In the genomic region with DNA sequence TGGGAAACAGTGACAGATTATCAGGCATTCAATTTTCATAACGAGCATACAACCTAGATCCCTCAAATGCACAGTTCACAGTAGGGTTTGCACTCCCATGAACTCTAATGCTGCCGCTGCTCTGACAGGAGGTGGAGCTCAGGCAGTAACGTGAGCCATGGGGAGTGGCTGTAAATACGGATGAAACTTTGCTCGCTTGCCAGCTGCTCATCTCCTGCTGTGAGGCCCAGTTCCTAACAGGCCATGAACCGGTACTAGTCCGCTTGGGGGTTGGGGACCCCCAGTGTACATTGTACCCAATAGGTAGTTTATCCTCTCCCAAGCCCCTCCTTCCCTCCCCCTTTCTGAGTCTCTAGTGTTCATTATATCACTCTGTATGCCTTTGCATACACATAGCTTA, we compare ENCODE assay signal across 12 cellular contexts.
DNase-seq lines count a peak whose midpoint lies in the region; ATAC-seq and TF ChIP-seq lines count a peak whose summit lies in the region.
"Had no signal": no experiment of that assay in that cellular context is flagged by ENCODE, and none has a peak within 500 bp of the region (broad histone marks: within the 10 kb centered on the region; RNA-seq: fewer than 3 reads in every experiment).

No MANE protein-coding gene starts in this region.

- H4K8ac ChIP-seq in neuronal stem cell (ENCODE audit: low read depth, low read length), result no peak overlapping the region

- no peaks in the 10 kb centered on the region for H3K9me3 ChIP-seq in HUES6 (ENCODE audit: control insufficient read depth, insufficient read depth, low read depth, low read length)
- H3K9me3 ChIP-seq in neuronal stem cell (replicated peaks in 1 of 2; ENCODE audit: control insufficient read depth in 2 of 2, insufficient read depth in 1 of 2, low read depth in 1 of 2, low read length in 2 of 2), result no peaks in the 10 kb centered on the region
- H3K9me3 ChIP-seq: pancreas had no signal

- H2BK120ac ChIP-seq in neuronal stem cell (ENCODE audit: low read depth, low read length), result no peak overlapping the region

- H3K4me2 ChIP-seq in neuronal stem cell (ENCODE audit: insufficient read depth, low read length, poor library complexity, severe bottlenecking), result no peak overlapping the region

- no peaks in the 10 kb centered on the region for H3K27me3 ChIP-seq in HUES6 (ENCODE audit: control insufficient read depth, insufficient read depth, low read length)
- no peaks in the 10 kb centered on the region for H3K27me3 ChIP-seq in neuronal stem cell (ENCODE audit: control insufficient read depth in 3 of 3, insufficient read depth in 3 of 3, low read depth in 1 of 3, low read length in 3 of 3)
- H3K27me3 ChIP-seq: pancreas had no signal

- no peak overlapping the region for H2BK12ac ChIP-seq in neuronal stem cell (ENCODE audit: low read length)

- no peak for ATAC-seq in HG02973 (IDR thresholded peaks at IDR 0.05; ENCODE audit: unreplicated experiment)
- ATAC-seq: pancreas had no signal

- H3K36me3 ChIP-seq in HUES6 (ENCODE audit: control insufficient read depth, insufficient read depth, low read length) (no peaks in the 10 kb centered on the region), neuronal stem cell (replicated peaks in 1 of 2; ENCODE audit: control insufficient read depth in 2 of 2, insufficient read depth in 2 of 2, low read length in 2 of 2) (no peaks in the 10 kb centered on the region)
- H3K36me3 ChIP-seq: pancreas had no signal

- WGBS in neuronal stem cell (ENCODE audit: extremely low coverage in 2 of 2, insufficient read length in 2 of 2, insufficient replicate concordance in 1 of 2), 2 donors, result no CpG with 5 or more reads among the region's 7 CpGs

- no peak overlapping the region for H3K27ac ChIP-seq in HUES6 (ENCODE audit: low read depth, low read length)
- H3K27ac ChIP-seq in neuronal stem cell (replicated peaks; ENCODE audit: low read length), result no peak overlapping the region
- H3K27ac ChIP-seq: pancreas had no signal

- no peak overlapping the region for H3K4ac ChIP-seq in neuronal stem cell (ENCODE audit: low read length)

- H3K23ac ChIP-seq in neuronal stem cell (ENCODE audit: low read depth, low read length, poor library complexity), result no peak overlapping the region

- no peaks in the 10 kb centered on the region for H3K79me1 ChIP-seq in neuronal stem cell (ENCODE audit: low read depth, low read length)

- no peak overlapping the region for H2BK15ac ChIP-seq in neuronal stem cell (ENCODE audit: low read length)

- peak overlapping the region; percentile 51 for H2AFZ ChIP-seq in neuronal stem cell (ENCODE audit: low read length)

- no peak overlapping the region for H3K14ac ChIP-seq in neuronal stem cell (ENCODE audit: low read length)

- H4K91ac ChIP-seq in neuronal stem cell (ENCODE audit: low read depth, low read length, poor library complexity), result no peak overlapping the region

- H2BK5ac ChIP-seq in neuronal stem cell (ENCODE audit: low read length), result no peak overlapping the region

- H3K4me3 ChIP-seq in HUES6 (ENCODE audit: low read depth, low read length) (peak overlapping the region; percentile 39; the same call in 1 of the 2 replicates), epithelial cell of esophagus (ENCODE audit: low read length) (no peak overlapping the region), neuronal stem cell (ENCODE audit: low read length in 2 of 2) (no peak overlapping the region)
- H3K4me3 ChIP-seq: pancreas had no signal

- peak; percentile 97 for DNase-seq in NCI-H510A treated with DMSO at 0.1 percent for 48 hours (lab: John Stamatoyannopoulos, UW)
- peak; percentile 29 for DNase-seq in epithelial cell of esophagus (ENCODE audit: low read depth)
- DNase-seq in neuronal stem cell (ENCODE audit: low spot score), result peak; percentile 17
- no peak for DNase-seq in effector CD4-positive, alpha-beta T cell
- DNase-seq in activated naive CD4-positive, alpha-beta T cell (lab: John Stamatoyannopoulos, UW), result no peak
- no peak for DNase-seq in dermis blood vessel endothelial cell
- DNase-seq: activated CD8-positive, alpha-beta memory T cell treated with anti-CD3 and anti-CD28 coated beads, Interleukin-2, amount 50 U/mL, for 48 hours; aorta; pancreas; T1000 had no signal

- H3K9ac ChIP-seq in HUES6 (ENCODE audit: low read length), result no peak overlapping the region
- no peak overlapping the region for H3K9ac ChIP-seq in neuronal stem cell (ENCODE audit: low read depth, low read length, poor library complexity)

- H3K4me1 ChIP-seq in HUES6 (ENCODE audit: control insufficient read depth, insufficient read depth, low read length), result peaks cover 8% of the 10 kb centered on the region
- peaks cover 3 to 4% of the 10 kb centered on the region in 2 donors for H3K4me1 ChIP-seq in neuronal stem cell (ENCODE audit: control insufficient read depth in 2 of 2, insufficient read depth in 1 of 2, low read depth in 1 of 2, low read length in 2 of 2)
- H3K4me1 ChIP-seq: pancreas had no signal

- H2AK5ac ChIP-seq in neuronal stem cell (ENCODE audit: low read depth, low read length), result no peak overlapping the region

- no peak overlapping the region for H3K18ac ChIP-seq in neuronal stem cell (ENCODE audit: low read length)

- TF ChIP-seq CTCF in epithelial cell of esophagus (IDR thresholded peaks at IDR 0.05; ENCODE audit: insufficient read depth, low read depth, low read length, missing control alignments), result no peak

Comparison
In these comparisons a context has a peak if more than half of its experiments do, and no peak if none do; other contexts are left out.
1. DNase-seq: peak in NCI-H510A treated with DMSO at 0.1 percent for 48 hours (single experiment), epithelial cell of esophagus (single experiment) and neuronal stem cell (single experiment); none in effector CD4-positive, alpha-beta T cell (single experiment), activated naive CD4-positive, alpha-beta T cell (0 of 4) and dermis blood vessel endothelial cell (single experiment).